In genomic region chr17:82213251-82214011, GRCh38 we compare ENCODE assay signal across 1 cellular context.
TF ChIP-seq lines count a peak whose summit lies in the region.

No MANE protein-coding gene starts in this region.

TF ChIP-seq in WTC11, 78 proteins besides CTCF, POLR2A, EP300 and RAD21 (continued from another document):
- TF ChIP-seq ZSCAN18 (CRISPR knock-in tag; IDR thresholded peaks at IDR 0.05) (no peak), NFATC4 (CRISPR knock-in tag; IDR thresholded peaks at IDR 0.05) (no peak), FOXP1 (CRISPR knock-in tag; IDR thresholded peaks at IDR 0.05; ENCODE audit: borderline replicate concordance) (no peak), ZNF532 (CRISPR knock-in tag; IDR thresholded peaks at IDR 0.05; ENCODE audit: borderline replicate concordance) (no peak), SMAD4 (CRISPR knock-in tag; IDR thresholded peaks at IDR 0.05) (no peak), CREM (CRISPR knock-in tag; IDR thresholded peaks at IDR 0.05) (no peak), ATF6 (CRISPR knock-in tag; IDR thresholded peaks at IDR 0.05) (no peak), USF2 (CRISPR knock-in tag; IDR thresholded peaks at IDR 0.05) (peak; percentile 82), CREB1 (CRISPR knock-in tag; IDR thresholded peaks at IDR 0.05) (no peak), PRDM15 (CRISPR knock-in tag; IDR thresholded peaks at IDR 0.05) (no peak), ZNF121 (CRISPR knock-in tag; IDR thresholded peaks at IDR 0.05) (peak; percentile 88), ZNF512 (CRISPR knock-in tag; IDR thresholded peaks at IDR 0.05; ENCODE audit: borderline replicate concordance) (no peak), SMAD3 (CRISPR knock-in tag; IDR thresholded peaks at IDR 0.05; ENCODE audit: borderline replicate concordance) (no peak), NR3C1 (CRISPR knock-in tag; conservative IDR thresholded peaks at IDR 0.05; ENCODE audit: low read depth) (no peak), NFYB (CRISPR knock-in tag; conservative IDR thresholded peaks at IDR 0.05; ENCODE audit: low read depth) (0 out of 2 replicates have a peak, but pooled peaks have one; percentile 0), AR (CRISPR knock-in tag; IDR thresholded peaks at IDR 0.05) (no peak), PREB (CRISPR knock-in tag; IDR thresholded peaks at IDR 0.05; ENCODE audit: borderline replicate concordance) (no peak)
TF ChIP-seq in WTC11: peak in this region for 4.
